ENCODE assay signal across 9 cellular contexts in genomic region chr1:155077758-155078495, GRCh38. TPM values are rescaled to one million over a fixed set of nuclear protein-coding genes. Genes with fewer than 3 reads are reported as not detected.
A peak's percentile ranks its signal among the peaks of the same experiment; 100 is the strongest.
DNase-seq lines count a peak whose midpoint lies in the region; ATAC-seq and TF ChIP-seq lines count a peak whose summit lies in the region.
"Had no signal": no experiment of that assay in that cellular context is flagged by ENCODE, and none has a peak within 500 bp of the region (broad histone marks: within the 10 kb centered on the region; RNA-seq: fewer than 3 reads in every experiment).

No MANE protein-coding gene starts in this region.

- no peak for ATAC-seq in SK-N-SH treated with all-trans-retinoic acid at 6 μM for 48 hours
- no peak; the same call in 1 of the 2 replicates for ATAC-seq in PC-3
- ATAC-seq in foreskin keratinocyte: no peak

- TF ChIP-seq POLR2A in spleen (IDR thresholded peaks at IDR 0.05): no peak

- H4K20me1 ChIP-seq in SK-N-SH (ENCODE audit: insufficient read depth) (no peaks in the 10 kb centered on the region), PC-3 (ENCODE audit: low read length) (no peaks in the 10 kb centered on the region)

- no peak overlapping the region for H3K9ac ChIP-seq in SK-N-SH
- no peak overlapping the region for H3K9ac ChIP-seq in PC-3 (ENCODE audit: low read length)

- H2AFZ ChIP-seq in SK-N-SH (ENCODE audit: low read depth) (no peak overlapping the region), PC-3 (ENCODE audit: low read length) (peak overlapping the region; percentile 80)

- TF ChIP-seq CTCF in SK-N-SH (IDR thresholded peaks at IDR 0.05): no peak
- TF ChIP-seq CTCF in PC-3 (conservative IDR thresholded peaks at IDR 0.05; ENCODE audit: low read depth, low read length): no peak
- TF ChIP-seq CTCF in spleen (IDR thresholded peaks at IDR 0.05 in 8 of 11, conservative IDR thresholded peaks at IDR 0.05 in 3 of 11): no peak
- TF ChIP-seq CTCF in foreskin keratinocyte (conservative IDR thresholded peaks at IDR 0.05): no peak

- H3K79me2 ChIP-seq in SK-N-SH (ENCODE audit: insufficient read depth): no peaks in the 10 kb centered on the region
- H3K79me2 ChIP-seq in PC-3 (ENCODE audit: low read length): no peaks in the 10 kb centered on the region

- intact Hi-C loops in PC-3 (cut with micrococcal nuclease): no loop called here
- intact Hi-C loops in spleen (cut with DNase I; ENCODE audit: low total_unique reads): no loop called here

- H3K27me3 ChIP-seq in SK-N-SH (ENCODE audit: insufficient read depth): peaks cover 23% of the 10 kb centered on the region
- peaks cover 41% of the 10 kb centered on the region for H3K27me3 ChIP-seq in PC-3 (ENCODE audit: low read length)
- peaks cover 40% of the 10 kb centered on the region for H3K27me3 ChIP-seq in iPS DF 6.9 (ENCODE audit: control insufficient read depth, insufficient read depth, low read length)
- peaks cover 18 to 51% (median 42%) of the 10 kb centered on the region in 7 donors for H3K27me3 ChIP-seq in spleen (replicated peaks in 1 of 7)
- peaks cover 42% of the 10 kb centered on the region for H3K27me3 ChIP-seq in foreskin keratinocyte

- peak overlapping the region in 1 of 2 experiments; percentile 55; a peak in 2 of 4 replicates for H3K4me3 ChIP-seq in SK-N-SH (ENCODE audit: low read depth in 2 of 2, low read length in 1 of 2)
- peak overlapping the region; percentile 71 for H3K4me3 ChIP-seq in PC-3 (ENCODE audit: low read length)
- H3K4me3 ChIP-seq in iPS DF 6.9 (ENCODE audit: low read length): peak overlapping the region; percentile 55; the same call in 1 of the 2 replicates
- peak overlapping the region in 2 of 8 donors; percentile 46 to 68 for H3K4me3 ChIP-seq in spleen

- 60% methylated on average over 5 of the region's 5 CpGs for WGBS in SK-N-SH (ENCODE audit: low lambda C conversion rate)
- WGBS in iPS DF 6.9 (ENCODE audit: insufficient coverage, insufficient read length): no CpG with 5 or more reads among the region's 5 CpGs
- 71 to 86% (median 80%) methylated on average over 3 to 5 of the region's 5 CpGs for WGBS in spleen, 5 donors

- no TSS peak for BruUV-seq in PC-3 (replicated peaks; lab: Mats Ljungman, UMichigan)

- no peaks in the 10 kb centered on the region for H3K9me2 ChIP-seq in SK-N-SH
- H3K9me2 ChIP-seq in PC-3 (replicated peaks; ENCODE audit: low read length): no peaks in the 10 kb centered on the region

- H3K36me3 ChIP-seq in SK-N-SH (replicated peaks in 1 of 2; ENCODE audit: control insufficient read depth in 1 of 2, insufficient read depth in 2 of 2, low read length in 1 of 2) (no peaks in the 10 kb centered on the region), PC-3 (ENCODE audit: low read depth, low read length) (no peaks in the 10 kb centered on the region), iPS DF 6.9 (ENCODE audit: control insufficient read depth, insufficient read depth, low read length) (no peaks in the 10 kb centered on the region), spleen (no peaks in the 10 kb centered on the region)

- H3K9me3 ChIP-seq in SK-N-SH (no peaks in the 10 kb centered on the region), PC-3 (ENCODE audit: low read length) (no peaks in the 10 kb centered on the region), iPS DF 6.9 (ENCODE audit: control insufficient read depth, insufficient read depth, low read length) (no peaks in the 10 kb centered on the region), spleen (no peaks in the 10 kb centered on the region)

- H3K4me1 ChIP-seq in SK-N-SH (ENCODE audit: control insufficient read depth in 1 of 2, insufficient read depth in 2 of 2, low read depth in 1 of 2, low read length in 1 of 2) (peaks cover 15 to 16% of the 10 kb centered on the region in 2 experiments; a peak in 2 of 4 replicates), PC-3 (ENCODE audit: insufficient read depth, low read length) (peaks cover 50% of the 10 kb centered on the region), iPS DF 6.9 (ENCODE audit: control insufficient read depth, insufficient read depth, low read length) (peaks cover 4% of the 10 kb centered on the region; the same call in 1 of the 2 replicates), spleen (peaks cover 38 to 58% (median 46%) of the 10 kb centered on the region in 6 donors), foreskin keratinocyte (peaks cover 2% of the 10 kb centered on the region)

- no peak for DNase-seq in SK-N-SH
- DNase-seq in PC-3: no peak
- no peak for DNase-seq in iPS DF 6.9 (ENCODE audit: low read depth, low spot score)
- peak; percentile 57 for DNase-seq in spleen
- no peak for DNase-seq in NCI-H1694 treated with DMSO at 0.1 percent for 48 hours (lab: John Stamatoyannopoulos, UW)
- DNase-seq in NK-92 treated with Interleukin-12 subunit alpha and Interleukin-12 subunit beta, amount 100 ng/mL, for 24 hours (lab: John Stamatoyannopoulos, UW): no peak
- DNase-seq in foreskin keratinocyte: no peak

- no peak for TF ChIP-seq RAD21 in SK-N-SH (IDR thresholded peaks at IDR 0.05; ENCODE audit: low read length)

- no peak overlapping the region for H3K27ac ChIP-seq in SK-N-SH (ENCODE audit: low read depth in 2 of 2, low read length in 1 of 2)
- no peak overlapping the region for H3K27ac ChIP-seq in PC-3 (ENCODE audit: low read length)
- no peak overlapping the region for H3K27ac ChIP-seq in iPS DF 6.9 (ENCODE audit: low read length)
- H3K27ac ChIP-seq in spleen: no peak overlapping the region
- H3K27ac ChIP-seq in foreskin keratinocyte: no peak overlapping the region

- no peak for TF ChIP-seq EP300 in SK-N-SH (IDR thresholded peaks at IDR 0.05; ENCODE audit: borderline replicate concordance in 1 of 2, low read depth in 1 of 2, low read length in 1 of 2)

- H3F3A ChIP-seq in SK-N-SH (replicated peaks; ENCODE audit: insufficient read depth) (peaks cover 10% of the 10 kb centered on the region), PC-3 (ENCODE audit: low read length, unreplicated experiment) (no peaks in the 10 kb centered on the region)

- CTCF ChIA-PET in SK-N-SH (lab: Yijun Ruan, JAX) (interaction anchor here (0.8 to 29.9 kb wide), 7 partner anchors 13 to 91 kb away, joined by 3 to 573 read pairs (median 7); partner anchors contain the start of genes ADAM15, DCST1, DCST2 and EFNA4), PC-3 (lab: Charles Lee) (interaction anchor here (1.0 kb wide), 1 partner anchor 33 kb away, joined by 3 read pairs; no protein-coding TSS in a partner anchor)

- POLR2A ChIA-PET in SK-N-SH (lab: Yijun Ruan, JAX) (interaction anchor here (0.9 kb wide), 1 partner anchor 107 kb away, joined by 3 read pairs; the partner anchor contains the start of gene SHC1), PC-3 (lab: Charles Lee; ENCODE audit: unreplicated experiment) (interaction anchor here (0.5 kb wide), 1 partner anchor 25 kb away, joined by 12 read pairs; no protein-coding TSS in a partner anchor)

- peak overlapping the region; percentile 87 for H3K4me2 ChIP-seq in SK-N-SH
- peak overlapping the region; percentile 80 for H3K4me2 ChIP-seq in PC-3 (ENCODE audit: low read length)

TF ChIP-seq in SK-N-SH, 30 proteins besides CTCF, POLR2A, EP300 and RAD21 (continues in another document):
- TF ChIP-seq FOXM1 (IDR thresholded peaks at IDR 0.05; ENCODE audit: low read depth) (no peak), JUND (IDR thresholded peaks at IDR 0.05) (no peak), MXI1 (IDR thresholded peaks at IDR 0.05; ENCODE audit: low read depth, low read length) (no peak), SIN3A (IDR thresholded peaks at IDR 0.05; ENCODE audit: borderline replicate concordance, low read depth, low read length) (no peak), TCF12 (IDR thresholded peaks at IDR 0.05) (no peak)

TF ChIP-seq in SK-N-SH treated with all-trans-retinoic acid at 6 μM for 48 hours, 23 proteins besides CTCF, POLR2A, EP300 and RAD21 (continues in another document):
- TF ChIP-seq TOX (CRISPR knock-in tag; IDR thresholded peaks at IDR 0.05; ENCODE audit: borderline replicate concordance): no peak

RNA-seq across cellular contexts. Expression of gene EFNA3, which starts 0.7 kb away (rescaled TPM):
- polyA plus RNA-seq in SK-N-SH (2012; rRNA removed) (5.5 and 6.0 TPM in 2 replicates), spleen (1 to 10 TPM; 1.4 to 2.0 (median 1.7) TPM), foreskin keratinocyte (4.3 and 5.0 TPM in 2 replicates)
- polyA plus RNA-seq in SK-N-SH (2012; cell fraction: cytosol; rRNA removed): 3.2 and 4.5 TPM in 2 replicates
- 4.0 and 4.7 TPM in 2 replicates for polyA plus RNA-seq in SK-N-SH (2012; cell fraction: nucleus; rRNA removed)
- total RNA-seq in PC-3 (2014; rRNA removed) (16.2 and 23.5 TPM in 2 replicates), spleen (1 to 10 TPM in 6 of 7 donors, not detected in 1; 1.6 to 4.3 (median 2.4) TPM), foreskin keratinocyte (4.1 and 4.2 TPM in 2 replicates)

RNA-seq across cellular contexts. Expression of gene EFNA4, which starts 14.4 kb away (rescaled TPM):
- polyA plus RNA-seq in SK-N-SH (2012; rRNA removed): 15.9 and 17.7 TPM in 2 replicates
- polyA plus RNA-seq in SK-N-SH (2012; cell fraction: cytosol; rRNA removed): 10.7 and 13.4 TPM in 2 replicates
- 13.1 and 14.8 TPM in 2 replicates for polyA plus RNA-seq in SK-N-SH (2012; cell fraction: nucleus; rRNA removed)
- total RNA-seq in PC-3 (2014; rRNA removed): 36.7 and 37.4 TPM in 2 replicates
- total RNA-seq in spleen: 1 to 10 TPM; 4.6 to 7.7 (median 6.0) TPM
- polyA plus RNA-seq in spleen: 1 to 10 TPM; 7.3 to 9.5 (median 8.7) TPM
- total RNA-seq in foreskin keratinocyte: 10.0 and 10.9 TPM in 2 replicates
- polyA plus RNA-seq in foreskin keratinocyte: 16.8 and 17.7 TPM in 2 replicates

RNA-seq across cellular contexts. Expression of gene ADAM15, which starts 26.8 kb away (rescaled TPM):
- polyA plus RNA-seq in SK-N-SH (2012; rRNA removed): 60.1 and 64.1 TPM in 2 replicates
- polyA plus RNA-seq in SK-N-SH (2012; cell fraction: cytosol; rRNA removed): 20.4 and 37.5 TPM in 2 replicates
- 106 and 138 TPM in 2 replicates for polyA plus RNA-seq in SK-N-SH (2012; cell fraction: nucleus; rRNA removed)
- 334 and 384 TPM in 2 replicates for total RNA-seq in PC-3 (2014; rRNA removed)
- total RNA-seq in spleen: 100 to 1,000 TPM in 2 of 7 donors, 10 to 100 TPM in 5; 70.8 to 205 (median 84.6) TPM
- 100 to 1,000 TPM in 2 of 3 donors, 10 to 100 TPM in 1; 76.4 to 313 (median 286) TPM for polyA plus RNA-seq in spleen
- total RNA-seq in foreskin keratinocyte: 214 and 242 TPM in 2 replicates
- polyA plus RNA-seq in foreskin keratinocyte: 201 and 244 TPM in 2 replicates

RNA-seq across cellular contexts. Expression of gene DCST1, which starts 44.3 kb away (rescaled TPM):
- polyA plus RNA-seq in SK-N-SH (2012; rRNA removed) (not detected in 2 replicates), spleen (not detected), foreskin keratinocyte (not detected in 2 replicates)
- not detected in 2 replicates for polyA plus RNA-seq in SK-N-SH (2012; cell fraction: cytosol; rRNA removed)
- polyA plus RNA-seq in SK-N-SH (2012; cell fraction: nucleus; rRNA removed): 0.06 and 0.16 TPM in 2 replicates
- total RNA-seq in PC-3 (2014; rRNA removed) (not detected in 2 replicates), spleen (not detected), foreskin keratinocyte (not detected in 2 replicates)
- polyA plus RNA-seq: CD14-positive monocyte had no signal

RNA-seq across cellular contexts. Expression of gene DCST2, which starts 44.3 kb away (rescaled TPM):
- polyA plus RNA-seq in SK-N-SH (2012; rRNA removed): 0.76 and 1.1 TPM in 2 replicates
- polyA plus RNA-seq in SK-N-SH (2012; cell fraction: cytosol; rRNA removed): 0.13 and 0.31 TPM in 2 replicates
- polyA plus RNA-seq in SK-N-SH (2012; cell fraction: nucleus; rRNA removed): 8.7 and 9.6 TPM in 2 replicates
- total RNA-seq in PC-3 (2014; rRNA removed): 0.18 and 3.0 TPM in 2 replicates
- 1 to 10 TPM in 2 of 7 donors, under 1 TPM in 4, not detected in 1; 0.54 to 4.1 (median 0.71) TPM for total RNA-seq in spleen
- polyA plus RNA-seq in spleen: 1 to 10 TPM; 1.0 to 2.1 (median 1.7) TPM
- total RNA-seq in foreskin keratinocyte: 0.07 and 0.27 TPM in 2 replicates
- polyA plus RNA-seq in foreskin keratinocyte: 0.11 and 0.12 TPM in 2 replicates
- polyA plus RNA-seq: CD14-positive monocyte had no signal
